In genomic region chr1:152014943-152015342, GRCh38 we compare ENCODE assay signal across 21 cellular contexts. TPM values are rescaled to one million over a fixed set of nuclear protein-coding genes. Genes with fewer than 3 reads are reported as not detected.
DNase-seq lines count a peak whose midpoint lies in the region; ATAC-seq and TF ChIP-seq lines count a peak whose summit lies in the region.
"Had no signal": no experiment of that assay in that cellular context is flagged by ENCODE, and none has a peak within 500 bp of the region (broad histone marks: within the 10 kb centered on the region; RNA-seq: fewer than 3 reads in every experiment).

No MANE protein-coding gene starts in this region.

- 82 to 96% methylated on average over 1 of the region's 1 CpG for WGBS in lower leg skin, 2 donors

- no peak overlapping the region for H3K4me3 ChIP-seq in lower leg skin (ENCODE audit: low read depth, poor library complexity, severe bottlenecking)
- H3K4me3 ChIP-seq: A549; BLaER1 treated with 17β-estradiol and CSF1 and Interleukin-3, amounts not matched to agents 10 nM and 100 nM; GM23248 had no signal

- ATAC-seq in T-helper 17 cell (no peak), GM21576 (IDR thresholded peaks at IDR 0.05; ENCODE audit: unreplicated experiment) (no peak)
- peak; percentile 49 to 65 for ATAC-seq in stimulated activated naive B cell treated with anti-CD40 and anti-IgM and Interleukin-4, amounts not matched to agents 10 μg/mL and 1 μg/mL and 100 μg/mL, for 72 hours (replicated peaks)
- ATAC-seq: CD8-positive, alpha-beta T cell had no signal

- no peak overlapping the region for H3K4me3 Mint-ChIP-seq in CD14-positive monocyte
- no peak overlapping the region for H3K4me3 Mint-ChIP-seq in T-helper 17 cell
- H3K4me3 Mint-ChIP-seq in stimulated activated naive B cell treated with anti-CD40 and anti-IgM and Interleukin-4, amounts not matched to agents 10 μg/mL and 1 μg/mL and 100 μg/mL, for 72 hours = no peak overlapping the region
- H3K4me3 Mint-ChIP-seq: CD4-positive, CD25-positive, alpha-beta regulatory T cell; CD8-positive, alpha-beta T cell had no signal

- H3K9me3 ChIP-seq in T-helper 17 cell (ENCODE audit: control insufficient read depth, low read length, poor library complexity, severe bottlenecking) = no peaks in the 10 kb centered on the region
- H3K9me3 ChIP-seq: A549; BE2C; BLaER1 treated with 17β-estradiol and CSF1 and Interleukin-3, amounts not matched to agents 10 nM and 100 nM; Caco-2 had no signal

- intact Hi-C loops in CD14-positive monocyte (cut with micrococcal nuclease) (no loop called here), lower leg skin (cut with DNase I; ENCODE audit: low total_unique reads) (no loop called here)

- H3K27me3 Mint-ChIP-seq in CD14-positive monocyte (ENCODE audit: low read depth in 3 of 3) = peaks cover 0 to 5% (median 1%) of the 10 kb centered on the region in 3 donors
- peaks cover 33% of the 10 kb centered on the region for H3K27me3 Mint-ChIP-seq in T-helper 17 cell
- H3K27me3 Mint-ChIP-seq in stimulated activated naive B cell treated with anti-CD40 and anti-IgM and Interleukin-4, amounts not matched to agents 10 μg/mL and 1 μg/mL and 100 μg/mL, for 72 hours = peaks cover 40 to 57% of the 10 kb centered on the region in 2 donors

- no peaks in the 10 kb centered on the region for H3K36me3 Mint-ChIP-seq in CD14-positive monocyte
- H3K36me3 Mint-ChIP-seq in T-helper 17 cell (ENCODE audit: low read depth) = no peaks in the 10 kb centered on the region
- no peaks in the 10 kb centered on the region for H3K36me3 Mint-ChIP-seq in stimulated activated naive B cell treated with anti-CD40 and anti-IgM and Interleukin-4, amounts not matched to agents 10 μg/mL and 1 μg/mL and 100 μg/mL, for 72 hours
- H3K36me3 Mint-ChIP-seq: CD4-positive, CD25-positive, alpha-beta regulatory T cell; CD8-positive, alpha-beta T cell had no signal

- TF ChIP-seq POLR2A in lower leg skin (IDR thresholded peaks at IDR 0.05) = no peak

- H3K9me3 Mint-ChIP-seq in CD14-positive monocyte = peaks cover 0 to 4% (median 0%) of the 10 kb centered on the region in 7 donors
- no peaks in the 10 kb centered on the region for H3K9me3 Mint-ChIP-seq in stimulated activated naive B cell treated with anti-CD40 and anti-IgM and Interleukin-4, amounts not matched to agents 10 μg/mL and 1 μg/mL and 100 μg/mL, for 72 hours
- H3K9me3 Mint-ChIP-seq: CD8-positive, alpha-beta T cell had no signal

- H3K4me1 Mint-ChIP-seq in CD14-positive monocyte (peaks cover 5% of the 10 kb centered on the region), T-helper 17 cell (peaks cover 5% of the 10 kb centered on the region)
- peaks cover 0 to 4% of the 10 kb centered on the region in 2 donors for H3K4me1 Mint-ChIP-seq in stimulated activated naive B cell treated with anti-CD40 and anti-IgM and Interleukin-4, amounts not matched to agents 10 μg/mL and 1 μg/mL and 100 μg/mL, for 72 hours

- TF ChIP-seq CTCF in CD14-positive monocyte (IDR thresholded peaks at IDR 0.05) (no peak), lower leg skin (IDR thresholded peaks at IDR 0.05) (no peak)

- H3K27ac Mint-ChIP-seq in CD14-positive monocyte (peak overlapping the region in 1 of 7 donors; percentile 17), T-helper 17 cell (peak overlapping the region; percentile 6)
- H3K27ac Mint-ChIP-seq in stimulated activated naive B cell treated with anti-CD40 and anti-IgM and Interleukin-4, amounts not matched to agents 10 μg/mL and 1 μg/mL and 100 μg/mL, for 72 hours = no peak overlapping the region
- H3K27ac Mint-ChIP-seq: CD4-positive, CD25-positive, alpha-beta regulatory T cell; CD8-positive, alpha-beta T cell had no signal

- DNase-seq in CD14-positive monocyte (ENCODE audit: low spot score) = peak; percentile 57
- no peak for DNase-seq in T-helper 17 cell
- DNase-seq in kidney tubule cell (ENCODE audit: low spot score) = peak; percentile 54
- DNase-seq in stimulated activated naive B cell treated with anti-CD40 and anti-IgM and Interleukin-4, amounts not matched to agents 10 μg/mL and 1 μg/mL and 100 μg/mL, for 72 hours = no peak
- DNase-seq in lower leg skin (ENCODE audit: low spot score in 2 of 2) = no peak
- no peak for DNase-seq in NK-92 (lab: John Stamatoyannopoulos, UW; ENCODE audit: unreplicated experiment)
- DNase-seq: 8988T; ACHN; AML-193; BE2C; Caco-2; CD4-positive, CD25-positive, alpha-beta regulatory T cell; DMS153; DND-41; GM23248; H7; HCEC 1CT had no signal

RNA-seq across cellular contexts. Expression of gene S100A10, which starts 21.3 kb away (rescaled TPM):
- 1,000 to 10,000 TPM; 2,129 to 2,138 TPM for polyA plus RNA-seq in CD14-positive monocyte
- total RNA-seq in T-helper 17 cell = 100 to 1,000 TPM; 317 to 349 TPM
- total RNA-seq in lower leg skin = 100 to 1,000 TPM in 2 of 4 donors, 10 to 100 TPM in 2; 74.8 to 153 (median 102) TPM

RNA-seq across cellular contexts. Expression of gene S100A11, which starts 21.9 kb away (rescaled TPM):
- 1,000 to 10,000 TPM; 2,621 to 3,364 TPM for polyA plus RNA-seq in CD14-positive monocyte
- total RNA-seq in T-helper 17 cell (100 to 1,000 TPM in 1 of 2 donors, 10 to 100 TPM in 1; 76.4 to 117 TPM), lower leg skin (100 to 1,000 TPM; 394 to 516 (median 448) TPM)

Comparison
In these comparisons a context has a peak if more than half of its experiments do, and no peak if none do; other contexts are left out.
1. DNase-seq: peak in CD14-positive monocyte (single experiment) and kidney tubule cell (single experiment); none in T-helper 17 cell (0 of 3), stimulated activated naive B cell treated with anti-CD40 and anti-IgM and Interleukin-4, amounts not matched to agents 10 μg/mL and 1 μg/mL and 100 μg/mL, for 72 hours (single experiment), lower leg skin (0 of 2) and NK-92 (single experiment).
2. ATAC-seq: peak in stimulated activated naive B cell treated with anti-CD40 and anti-IgM and Interleukin-4, amounts not matched to agents 10 μg/mL and 1 μg/mL and 100 μg/mL, for 72 hours (2 of 2); none in T-helper 17 cell (single experiment) and GM21576 (single experiment).